In the genomic region with DNA sequence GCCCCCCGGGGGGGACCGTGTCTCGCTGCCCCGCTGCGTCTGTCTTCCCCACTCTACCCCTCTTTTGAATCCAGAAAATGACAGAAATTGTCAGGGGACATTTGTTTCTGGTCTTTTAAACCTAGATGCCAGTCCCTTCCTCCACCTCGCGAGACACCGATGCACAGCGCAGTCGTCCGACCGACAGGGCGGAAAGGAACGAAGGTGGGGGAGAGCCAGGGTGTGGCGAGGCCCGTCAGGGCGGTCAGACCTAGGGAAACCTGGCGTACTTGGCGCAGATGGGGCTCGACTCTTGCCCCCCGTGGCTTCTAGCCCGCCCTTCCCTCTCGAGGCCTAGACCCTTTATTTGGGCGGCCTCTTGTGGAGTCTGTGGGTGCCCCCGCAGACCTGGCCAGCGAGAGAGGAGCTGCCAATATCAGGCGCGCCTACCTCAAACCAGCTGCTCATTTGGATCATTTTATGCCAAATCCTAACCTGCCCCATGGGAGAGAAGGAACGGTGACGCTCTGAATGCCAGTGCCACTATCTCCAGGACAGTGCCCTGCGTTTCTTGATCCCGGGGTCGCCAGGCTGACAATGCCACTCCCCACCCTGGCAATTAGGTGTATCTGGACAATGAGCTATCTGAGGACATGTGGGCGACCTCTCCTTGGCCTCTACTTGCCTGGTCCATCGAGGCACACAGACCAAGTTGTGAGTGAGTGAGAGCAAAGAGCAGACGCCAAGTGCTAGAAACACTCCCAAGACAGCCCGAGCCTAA, we compare ENCODE assay signal across 8 cellular contexts. TPM values are rescaled to one million over a fixed set of nuclear protein-coding genes. Genes with fewer than 3 reads are reported as not detected.
DNase-seq lines count a peak whose midpoint lies in the region.

No MANE protein-coding gene starts in this region.

- H3K4me3 ChIP-seq in muscle layer of colon (ENCODE audit: low read depth in 1 of 2, low read length in 2 of 2), result peak overlapping the region; percentile 75 to 89

- H3K9ac ChIP-seq in muscle layer of colon (ENCODE audit: low read length), result peak overlapping the region; percentile 49

- DNase-seq in DMS114 treated with DMSO at 0.1 percent for 48 hours (lab: John Stamatoyannopoulos, UW; ENCODE audit: unreplicated experiment) (peak; percentile 12), NCI-H2171 treated with DMSO at 0.1 percent for 48 hours (lab: John Stamatoyannopoulos, UW) (peak; percentile 37), ecto neural progenitor cell (ENCODE audit: low spot score) (peak; percentile 57), NCI-H2029 treated with DMSO at 0.1 percent for 48 hours (lab: John Stamatoyannopoulos, UW) (no peak), islet precursor cell (no peak), GOT3 (lab: John Stamatoyannopoulos, UW) (no peak), A172 (ENCODE audit: low spot score) (no peak)

- no peaks in the 10 kb centered on the region for H3K9me3 ChIP-seq in muscle layer of colon (ENCODE audit: low read length)

- no peaks in the 10 kb centered on the region for H3K4me1 ChIP-seq in muscle layer of colon (ENCODE audit: insufficient read depth, low read length)

- H3K36me3 ChIP-seq in muscle layer of colon (ENCODE audit: insufficient read depth, low read length), result no peaks in the 10 kb centered on the region

- H3K27ac ChIP-seq in muscle layer of colon (ENCODE audit: low read depth, low read length), result peak overlapping the region; percentile 22

- no peaks in the 10 kb centered on the region for H3K27me3 ChIP-seq in muscle layer of colon (ENCODE audit: control insufficient read depth in 1 of 2, insufficient read depth in 2 of 2, low read length in 2 of 2)

RNA-seq across cellular contexts. Expression of gene RAB6B, which starts 0.5 kb away (rescaled TPM):
- total RNA-seq in A172 (2014; rRNA removed; shearing (Covaris generic)), result 0.33 and 1.3 TPM in 2 replicates

Comparison
In these comparisons a context has a peak if more than half of its experiments do, and no peak if none do; other contexts are left out.
1. DNase-seq: peak in DMS114 treated with DMSO at 0.1 percent for 48 hours (single experiment), NCI-H2171 treated with DMSO at 0.1 percent for 48 hours (single experiment) and ecto neural progenitor cell (single experiment); none in NCI-H2029 treated with DMSO at 0.1 percent for 48 hours (single experiment), islet precursor cell (single experiment), GOT3 (single experiment) and A172 (single experiment).